In genomic region chr2:2771721-2772411, GRCh38 we compare ENCODE assay signal across 31 cellular contexts.
"Had no signal": no experiment of that assay in that cellular context is flagged by ENCODE, and none has a peak within 500 bp of the region (broad histone marks: within the 10 kb centered on the region; RNA-seq: fewer than 3 reads in every experiment).

No MANE protein-coding gene starts in this region.

- H3K9me3 Mint-ChIP-seq: activated CD4-positive, alpha-beta memory T cell treated with anti-CD3 and anti-CD28 coated beads, Interleukin-2, amount 10 ng/mL, durations not matched to agents 7 days and 5 days; activated CD4-positive, alpha-beta T cell treated with anti-CD3 and anti-CD28 coated beads, Interleukin-2, amount 10 ng/mL, durations not matched to agents 7 days and 5 days; T-helper 2 cell treated with Interferon-gamma antibody and Interleukin-4, amounts not matched to agents 5 μg/mL and 100 μg/mL, for 36 hours had no signal

- H3K4me3 Mint-ChIP-seq: activated CD4-positive, alpha-beta memory T cell treated with anti-CD3 and anti-CD28 coated beads, Interleukin-2, amount 10 ng/mL, durations not matched to agents 7 days and 5 days; activated CD4-positive, alpha-beta T cell treated with anti-CD3 and anti-CD28 coated beads for 36 hours; activated CD4-positive, alpha-beta T cell treated with anti-CD3 and anti-CD28 coated beads, Interleukin-2, amount 10 ng/mL, durations not matched to agents 7 days and 5 days; activated naive CD8-positive, alpha-beta T cell; activated T-cell treated with anti-CD3 and anti-CD28 coated beads, Interleukin-2, amount 50 U/mL, for 24 hours; activated T-cell treated with anti-CD3 and anti-CD28 coated beads, Interleukin-2, amount 50 U/mL, for 72 hours; effector memory CD8-positive, alpha-beta T cell; T-helper 17 cell; T-helper 2 cell treated with Interferon-gamma antibody and Interleukin-4, amounts not matched to agents 5 μg/mL and 100 μg/mL, for 36 hours had no signal

- ATAC-seq: activated CD4-positive, alpha-beta T cell treated with anti-CD3 and anti-CD28 coated beads for 36 hours; activated T-cell treated with anti-CD3 and anti-CD28 coated beads, Interleukin-2, amount 50 U/mL, for 72 hours; effector memory CD8-positive, alpha-beta T cell; foreskin keratinocyte; gastrocnemius medialis; T-helper 17 cell had no signal

- FAIRE-seq: astrocyte, colon had no signal

- H3K27ac Mint-ChIP-seq: activated CD4-positive, alpha-beta memory T cell treated with anti-CD3 and anti-CD28 coated beads, Interleukin-2, amount 10 ng/mL, durations not matched to agents 7 days and 5 days; activated CD4-positive, alpha-beta T cell treated with anti-CD3 and anti-CD28 coated beads for 36 hours; activated CD4-positive, alpha-beta T cell treated with anti-CD3 and anti-CD28 coated beads, Interleukin-2, amount 10 ng/mL, durations not matched to agents 7 days and 5 days; activated naive CD8-positive, alpha-beta T cell; activated T-cell treated with anti-CD3 and anti-CD28 coated beads, Interleukin-2, amount 50 U/mL, for 24 hours; activated T-cell treated with anti-CD3 and anti-CD28 coated beads, Interleukin-2, amount 50 U/mL, for 72 hours; effector memory CD8-positive, alpha-beta T cell; T-helper 17 cell; T-helper 2 cell treated with Interferon-gamma antibody and Interleukin-4, amounts not matched to agents 5 μg/mL and 100 μg/mL, for 36 hours had no signal

- H3K27me3 Mint-ChIP-seq: activated CD4-positive, alpha-beta memory T cell treated with anti-CD3 and anti-CD28 coated beads, Interleukin-2, amount 10 ng/mL, durations not matched to agents 7 days and 5 days; activated CD4-positive, alpha-beta T cell treated with anti-CD3 and anti-CD28 coated beads for 36 hours; activated CD4-positive, alpha-beta T cell treated with anti-CD3 and anti-CD28 coated beads, Interleukin-2, amount 10 ng/mL, durations not matched to agents 7 days and 5 days; activated naive CD8-positive, alpha-beta T cell; activated T-cell treated with anti-CD3 and anti-CD28 coated beads, Interleukin-2, amount 50 U/mL, for 24 hours; effector memory CD8-positive, alpha-beta T cell had no signal

- H3K9me3 ChIP-seq: esophagus muscularis mucosa, gastrocnemius medialis had no signal

- H3K36me3 Mint-ChIP-seq: activated naive CD8-positive, alpha-beta T cell had no signal

- H3K4me3 ChIP-seq: esophagus muscularis mucosa, gastrocnemius medialis had no signal

- H3K27me3 ChIP-seq: esophagus muscularis mucosa, foreskin keratinocyte, gastrocnemius medialis had no signal

- H3K4me1 Mint-ChIP-seq: activated CD4-positive, alpha-beta memory T cell treated with anti-CD3 and anti-CD28 coated beads, Interleukin-2, amount 10 ng/mL, durations not matched to agents 7 days and 5 days; activated CD4-positive, alpha-beta T cell treated with anti-CD3 and anti-CD28 coated beads for 36 hours; activated CD4-positive, alpha-beta T cell treated with anti-CD3 and anti-CD28 coated beads, Interleukin-2, amount 10 ng/mL, durations not matched to agents 7 days and 5 days; T-helper 17 cell had no signal

- H3K36me3 ChIP-seq: esophagus muscularis mucosa, gastrocnemius medialis, WERI-Rb-1 had no signal

- DNase-seq: activated CD4-positive, alpha-beta memory T cell treated with anti-CD3 and anti-CD28 coated beads, Interleukin-2, amount 10 ng/mL, durations not matched to agents 7 days and 5 days; activated CD4-positive, alpha-beta T cell treated with anti-CD3 and anti-CD28 coated beads for 36 hours; activated CD4-positive, alpha-beta T cell treated with anti-CD3 and anti-CD28 coated beads, Interleukin-2, amount 10 ng/mL, durations not matched to agents 7 days and 5 days; activated CD4-positive, alpha-beta T cell treated with anti-CD3 and anti-CD28 coated beads, Interleukin-2, amount 50 U/mL, for 4 hours; activated CD4-positive, CD25-positive, alpha-beta regulatory T cell; activated CD4-positive, CD25-positive, alpha-beta regulatory T cell treated with anti-CD3 and anti-CD28 coated beads, Interleukin-2, amount 50 U/mL, for 72 hours; activated CD8-positive, alpha-beta memory T cell treated with anti-CD3 and anti-CD28 coated beads, Interleukin-2, amount 50 U/mL, for 48 hours; activated gamma-delta T cell; activated naive CD4-positive, alpha-beta T cell; activated naive CD4-positive, alpha-beta T cell treated with anti-CD3 and anti-CD28 coated beads, Interleukin-2, amount 50 U/mL, for 16 hours; activated T-cell treated with anti-CD3 and anti-CD28 coated beads for 4 hours; activated T-cell treated with anti-CD3 and anti-CD28 coated beads, Interleukin-2, amount 50 U/mL, for 24 hours; activated T-cell treated with anti-CD3 and anti-CD28 coated beads, Interleukin-2, amount 50 U/mL, for 72 hours; amniotic stem cell; cortex of kidney; dermis blood vessel endothelial cell; effector CD4-positive, alpha-beta T cell; effector memory CD8-positive, alpha-beta T cell; erythroblast; foreskin keratinocyte; gastrocnemius medialis; glutamatergic neuron; T-helper 1 cell; T-helper 17 cell; T1000; WERI-Rb-1 had no signal

- H3K27ac ChIP-seq: esophagus muscularis mucosa, foreskin keratinocyte, WERI-Rb-1 had no signal
